In genomic region chr5:15834596-15835245, GRCh38 we compare ENCODE assay signal across 13 cellular contexts.
DNase-seq lines count a peak whose midpoint lies in the region; ATAC-seq and TF ChIP-seq lines count a peak whose summit lies in the region.
"Had no signal": no experiment of that assay in that cellular context is flagged by ENCODE, and none has a peak within 500 bp of the region (broad histone marks: within the 10 kb centered on the region; RNA-seq: fewer than 3 reads in every experiment).

No MANE protein-coding gene starts in this region.

- H3K27me3 Mint-ChIP-seq in stimulated activated naive CD8-positive, alpha-beta T cell treated with anti-CD3 and anti-CD28 coated beads, Interleukin-15, amount 100 ng/mL, for 72 hours = no peaks in the 10 kb centered on the region
- no peaks in the 10 kb centered on the region for H3K27me3 Mint-ChIP-seq in effector memory CD8-positive, alpha-beta T cell
- H3K27me3 Mint-ChIP-seq: CD4-positive, CD25-positive, alpha-beta regulatory T cell; naive thymus-derived CD8-positive, alpha-beta T cell had no signal

- ATAC-seq in stimulated activated naive CD8-positive, alpha-beta T cell treated with anti-CD3 and anti-CD28 coated beads, Interleukin-15, amount 100 ng/mL, for 72 hours = no peak
- ATAC-seq in effector memory CD8-positive, alpha-beta T cell (replicated peaks) = no peak
- ATAC-seq: naive thymus-derived CD8-positive, alpha-beta T cell had no signal

- H3K9me3 Mint-ChIP-seq in stimulated activated naive CD8-positive, alpha-beta T cell treated with anti-CD3 and anti-CD28 coated beads, Interleukin-15, amount 100 ng/mL, for 72 hours = peaks cover 0 to 7% of the 10 kb centered on the region in 2 donors
- H3K9me3 Mint-ChIP-seq in effector memory CD8-positive, alpha-beta T cell = peaks cover 7 to 14% of the 10 kb centered on the region in 2 donors

- DNase-seq in AG04449 (ENCODE audit: low read depth, low spot score) = peak; percentile 70
- DNase-seq in HT-29 (ENCODE audit: low spot score) = peak; percentile 30
- DNase-seq in amniotic epithelial cell (ENCODE audit: low read depth) = peak; percentile 79
- DNase-seq in hepatic stellate cell (ENCODE audit: low spot score) = peak; percentile 45
- no peak for DNase-seq in head of caudate nucleus
- no peak for DNase-seq in effector CD4-positive, alpha-beta T cell
- DNase-seq in stimulated activated naive CD8-positive, alpha-beta T cell treated with anti-CD3 and anti-CD28 coated beads, Interleukin-15, amount 100 ng/mL, for 72 hours = no peak
- no peak for DNase-seq in effector memory CD8-positive, alpha-beta T cell
- DNase-seq: CD4-positive, CD25-positive, alpha-beta regulatory T cell; naive thymus-derived CD8-positive, alpha-beta T cell; NCI-H526 treated with DMSO at 0.1 percent for 48 hours; stimulated activated CD4-positive, alpha-beta T cell treated with anti-CD3 and anti-CD28 coated beads, Interleukin-4, amount 100 ng/mL, for 24 hours had no signal

- POLR2A ChIA-PET in AG04449 (lab: Yijun Ruan, JAX) = no interaction called here

- no peaks in the 10 kb centered on the region for H3K4me1 Mint-ChIP-seq in stimulated activated naive CD8-positive, alpha-beta T cell treated with anti-CD3 and anti-CD28 coated beads, Interleukin-15, amount 100 ng/mL, for 72 hours
- no peaks in the 10 kb centered on the region for H3K4me1 Mint-ChIP-seq in effector memory CD8-positive, alpha-beta T cell (ENCODE audit: low read depth in 2 of 2)
- H3K4me1 Mint-ChIP-seq: CD4-positive, CD25-positive, alpha-beta regulatory T cell; naive thymus-derived CD8-positive, alpha-beta T cell had no signal

- H3K4me3 ChIP-seq in AG04449 (ENCODE audit: low read depth, low read length) = no peak overlapping the region
- H3K4me3 ChIP-seq: suprapubic skin had no signal

- H3K36me3 Mint-ChIP-seq in effector memory CD8-positive, alpha-beta T cell (ENCODE audit: insufficient read depth) = no peaks in the 10 kb centered on the region
- H3K36me3 Mint-ChIP-seq: CD4-positive, CD25-positive, alpha-beta regulatory T cell; naive thymus-derived CD8-positive, alpha-beta T cell had no signal

- H3K4me3 Mint-ChIP-seq in stimulated activated naive CD8-positive, alpha-beta T cell treated with anti-CD3 and anti-CD28 coated beads, Interleukin-15, amount 100 ng/mL, for 72 hours = no peak overlapping the region
- H3K4me3 Mint-ChIP-seq in effector memory CD8-positive, alpha-beta T cell = no peak overlapping the region
- H3K4me3 Mint-ChIP-seq: CD4-positive, CD25-positive, alpha-beta regulatory T cell; naive thymus-derived CD8-positive, alpha-beta T cell had no signal

- no peak for TF ChIP-seq CTCF in AG04449 (IDR thresholded peaks at IDR 0.05; ENCODE audit: insufficient read depth, low read length, missing control alignments)

- intact Hi-C loops in head of caudate nucleus (cut with DNase I) = no loop called here

- CTCF ChIA-PET in AG04449 (lab: Yijun Ruan, JAX) = interaction anchor here (0.9 to 4.3 kb wide), 4 partner anchors 10 to 159 kb away, joined by 3 to 29 read pairs (median 10); no protein-coding TSS in a partner anchor

- H3K27ac Mint-ChIP-seq in stimulated activated naive CD8-positive, alpha-beta T cell treated with anti-CD3 and anti-CD28 coated beads, Interleukin-15, amount 100 ng/mL, for 72 hours = no peak overlapping the region
- H3K27ac Mint-ChIP-seq in effector memory CD8-positive, alpha-beta T cell = no peak overlapping the region
- H3K27ac Mint-ChIP-seq: CD4-positive, CD25-positive, alpha-beta regulatory T cell; naive thymus-derived CD8-positive, alpha-beta T cell had no signal

Comparison
In these comparisons a context has a peak if more than half of its experiments do, and no peak if none do; other contexts are left out.
1. DNase-seq: peak in AG04449 (single experiment), HT-29 (single experiment), amniotic epithelial cell (single experiment) and hepatic stellate cell (single experiment); none in head of caudate nucleus (0 of 42), effector CD4-positive, alpha-beta T cell (single experiment), stimulated activated naive CD8-positive, alpha-beta T cell treated with anti-CD3 and anti-CD28 coated beads, Interleukin-15, amount 100 ng/mL, for 72 hours (0 of 2) and effector memory CD8-positive, alpha-beta T cell (0 of 3).